11 cellular contexts compared by ENCODE assay signal in genomic region chr17:6496636-6497441, GRCh38. TPM values are rescaled to one million over a fixed set of nuclear protein-coding genes. Genes with fewer than 3 reads are reported as not detected.
DNase-seq lines count a peak whose midpoint lies in the region; ATAC-seq and TF ChIP-seq lines count a peak whose summit lies in the region.
"Had no signal": no experiment of that assay in that cellular context is flagged by ENCODE, and none has a peak within 500 bp of the region (broad histone marks: within the 10 kb centered on the region; RNA-seq: fewer than 3 reads in every experiment).

No MANE protein-coding gene starts in this region.

- TF ChIP-seq CTCF in right atrium auricular region (IDR thresholded peaks at IDR 0.05) (no peak), WERI-Rb-1 (IDR thresholded peaks at IDR 0.05; ENCODE audit: low read depth, low read length) (no peak), type B pancreatic cell (conservative IDR thresholded peaks at IDR 0.05) (no peak)

- H3K27me3 ChIP-seq in right atrium auricular region (no peaks in the 10 kb centered on the region), WERI-Rb-1 (ENCODE audit: insufficient read depth, low read depth, severe bottlenecking) (no peaks in the 10 kb centered on the region)
- H3K27me3 ChIP-seq: BE2C had no signal

- peaks cover 34% of the 10 kb centered on the region for H3K27me3 Mint-ChIP-seq in type B pancreatic cell

- peaks cover 0 to 13% of the 10 kb centered on the region in 2 donors for H3K4me1 ChIP-seq in right atrium auricular region
- H3K4me1 ChIP-seq: BE2C had no signal

- H3K4me3 Mint-ChIP-seq in type B pancreatic cell: no peak overlapping the region

- no peaks in the 10 kb centered on the region for H3K9me3 Mint-ChIP-seq in type B pancreatic cell

- no peak overlapping the region for H3K27ac ChIP-seq in right atrium auricular region
- H3K27ac ChIP-seq in WERI-Rb-1: peak overlapping the region; percentile 58

- no peaks in the 10 kb centered on the region for H3K9me3 ChIP-seq in right atrium auricular region
- H3K9me3 ChIP-seq in WERI-Rb-1 (ENCODE audit: severe bottlenecking): no peaks in the 10 kb centered on the region
- H3K9me3 ChIP-seq: BE2C had no signal

- H3K4me3 ChIP-seq in right atrium auricular region: no peak overlapping the region
- peak overlapping the region; percentile 37 for H3K4me3 ChIP-seq in WERI-Rb-1 (ENCODE audit: low read depth, low read length)

- H3K36me3 ChIP-seq in right atrium auricular region: no peaks in the 10 kb centered on the region
- H3K36me3 ChIP-seq in WERI-Rb-1: no peaks in the 10 kb centered on the region
- H3K36me3 ChIP-seq: BE2C had no signal

- H3K36me3 Mint-ChIP-seq in type B pancreatic cell: no peaks in the 10 kb centered on the region

- peaks cover 13% of the 10 kb centered on the region for H3K4me1 Mint-ChIP-seq in type B pancreatic cell (ENCODE audit: unreplicated experiment)

- intact Hi-C loops in Right ventricle myocardium inferior (cut with DNase I): no loop called here

- ATAC-seq in Right ventricle myocardium inferior: peak; percentile 41
- ATAC-seq in GM21737 (IDR thresholded peaks at IDR 0.05; ENCODE audit: unreplicated experiment): no peak
- no peak for ATAC-seq in HG03520 (IDR thresholded peaks at IDR 0.05; ENCODE audit: unreplicated experiment)

- no peak overlapping the region for H3K27ac Mint-ChIP-seq in type B pancreatic cell

- DNase-seq in Right ventricle myocardium inferior (ENCODE audit: missing footprints) (no peak), right atrium auricular region (ENCODE audit: low spot score) (no peak), WERI-Rb-1 (peak; percentile 43), left kidney (ENCODE audit: low read depth, low spot score) (peak; percentile 51), type B pancreatic cell (ENCODE audit: extremely low spot score, unreplicated experiment) (peak; percentile 63), NOMO-1 treated with dmso at 0.1 percent for 144 hours (lab: John Stamatoyannopoulos, UW; ENCODE audit: unreplicated experiment) (no peak)
- DNase-seq: activated gamma-delta T cell, BE2C, NCI-H1930 had no signal

RNA-seq across cellular contexts. Expression of gene PIMREG, which starts 52.6 kb away (rescaled TPM):
- 0.60 TPM for total RNA-seq in Right ventricle myocardium inferior
- under 1 TPM in 1 of 2 donors, not detected in 1; 0.93 TPM for total RNA-seq in right atrium auricular region
- 7.6 and 45.1 TPM in 2 replicates for total RNA-seq in type B pancreatic cell (ENCODE audit: low replicate concordance)

RNA-seq across cellular contexts. Expression of gene PITPNM3, which starts 59.5 kb away (rescaled TPM):
- total RNA-seq in Right ventricle myocardium inferior (0.46 TPM), right atrium auricular region (1 to 10 TPM in 1 of 2 donors, under 1 TPM in 1; 0.56 to 1.2 TPM), type B pancreatic cell (ENCODE audit: low replicate concordance) (4.3 and 7.7 TPM in 2 replicates)

Comparison
In these comparisons a context has a peak if more than half of its experiments do, and no peak if none do; other contexts are left out.
1. DNase-seq: peak in WERI-Rb-1 (single experiment), left kidney (single experiment) and type B pancreatic cell (single experiment); none in Right ventricle myocardium inferior (single experiment), right atrium auricular region (single experiment) and NOMO-1 treated with dmso at 0.1 percent for 144 hours (single experiment).